ENCODE assay signal across 9 cellular contexts in the genomic region with DNA sequence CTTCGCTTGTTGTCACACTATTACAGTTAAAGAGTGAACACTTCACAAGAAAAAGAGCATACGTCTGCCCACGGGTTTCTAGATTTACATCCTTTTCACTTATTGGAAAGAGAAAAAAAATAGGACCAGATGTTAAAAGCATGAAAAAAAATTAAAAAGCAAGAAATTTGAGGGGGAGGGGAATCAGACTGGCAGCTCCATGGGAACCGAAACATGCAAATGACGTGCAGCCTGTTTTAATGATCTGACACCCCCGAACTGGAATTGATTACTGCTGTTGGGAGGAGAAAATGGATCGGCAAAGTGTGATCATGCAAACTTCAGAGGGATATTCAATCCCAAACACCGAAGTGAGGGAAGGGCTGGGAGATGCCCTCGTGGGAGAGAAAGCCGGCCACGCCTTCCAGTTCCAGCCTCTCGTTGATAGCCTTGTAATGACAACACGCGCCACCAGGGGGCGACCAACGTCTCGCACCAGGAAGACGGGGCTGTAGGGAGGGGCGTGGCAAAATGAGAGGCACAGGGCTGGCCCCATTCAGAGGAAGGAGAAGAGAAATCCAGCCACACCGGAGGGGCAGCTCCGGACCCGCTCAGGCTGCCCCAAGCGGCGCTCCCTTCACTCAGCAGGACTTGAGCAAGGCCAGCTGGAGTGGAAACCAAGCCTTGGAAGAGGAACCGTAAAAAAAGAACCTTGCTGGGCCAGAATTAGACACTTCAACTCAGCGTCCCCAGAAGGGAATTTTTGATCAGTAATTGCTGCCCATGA. TPM values are rescaled to one million over a fixed set of nuclear protein-coding genes. Genes with fewer than 3 reads are reported as not detected.
A peak's percentile ranks its signal among the peaks of the same experiment; 100 is the strongest.
DNase-seq lines count a peak whose midpoint lies in the region; ATAC-seq, FAIRE-seq and TF ChIP-seq lines count a peak whose summit lies in the region.
"Had no signal": no experiment of that assay in that cellular context is flagged by ENCODE, and none has a peak within 500 bp of the region (broad histone marks: within the 10 kb centered on the region; RNA-seq: fewer than 3 reads in every experiment).

No MANE protein-coding gene starts in this region.

- ATAC-seq in GM21367 (IDR thresholded peaks at IDR 0.05; ENCODE audit: unreplicated experiment), result peak; percentile 93

- peaks cover 0 to 5% (median 4%) of the 10 kb centered on the region in 4 experiments; a peak in 4 of 7 replicates for H3K4me1 ChIP-seq in H1 (replicated peaks in 1 of 4; ENCODE audit: control insufficient read depth in 3 of 4, insufficient read depth in 4 of 4, low read length in 3 of 4)

- 22% methylated on average over 21 of the region's 26 CpGs; no CpG with 5 or more reads in 1 of the 2 experiments for whole genome bisulfite sequencing in H1 (ENCODE audit: extremely low coverage in 1 of 2, insufficient coverage in 1 of 2, insufficient read length in 1 of 2, insufficient replicate concordance in 2 of 2, low coverage in 1 of 2, low lambda C conversion rate in 2 of 2, missing lambda C conversion rate in 1 of 2), 2 experiments

- H3K23me2 ChIP-seq in H1 (ENCODE audit: low read depth, low read length), result no peaks in the 10 kb centered on the region

- H2AK5ac ChIP-seq in H1 (ENCODE audit: low read depth, low read length), result no peak overlapping the region

- no peaks in the 10 kb centered on the region for H4K20me1 ChIP-seq in H1 (replicated peaks in 1 of 2; ENCODE audit: control insufficient read depth in 1 of 2, insufficient read depth in 2 of 2, low read length in 2 of 2)

- H3K23ac ChIP-seq in H1 (ENCODE audit: insufficient read length), result no peak overlapping the region

- H3K4me2 ChIP-seq in H1 (ENCODE audit: insufficient read depth in 1 of 2, low read depth in 2 of 2, low read length in 2 of 2), result peak overlapping the region; percentile 0 to 62; a peak in 3 of 4 replicates

- no peak overlapping the region for H3K27ac ChIP-seq in H1 (ENCODE audit: low read depth, low read length)

- H3K18ac ChIP-seq in H1 (ENCODE audit: extremely low read depth, low read length), result no peak overlapping the region

- in situ Hi-C loops in Caki2 (cut with HindIII; ENCODE audit: low pct_unique_long_range_greater_than_20kb, low sequenced_read_pairs), result no loop called here

- H3K27me3 ChIP-seq in H1 (replicated peaks in 1 of 4; ENCODE audit: control insufficient read depth in 3 of 4, extremely low read depth in 1 of 4, insufficient read depth in 3 of 4, low read length in 3 of 4), result no peaks in the 10 kb centered on the region

- H2BK12ac ChIP-seq in H1 (ENCODE audit: low read depth, low read length), result no peak overlapping the region

- no peaks in the 10 kb centered on the region for H3K9me3 ChIP-seq in H1 (ENCODE audit: insufficient read depth in 2 of 2, low read depth in 1 of 2, low read length in 1 of 2)

- no peak overlapping the region for H4K5ac ChIP-seq in H1 (ENCODE audit: insufficient read length, low read depth, low read length)

- no peak overlapping the region for H4K91ac ChIP-seq in H1 (replicated peaks; ENCODE audit: insufficient read length, low read length)

- H2BK120ac ChIP-seq in H1 (replicated peaks; ENCODE audit: low read depth, low read length), result no peak overlapping the region

- peak overlapping the region; percentile 78; the same call in 1 of the 2 replicates for H2AFZ ChIP-seq in H1 (ENCODE audit: low read length)

- DNase-seq in Caki2 (ENCODE audit: low read depth) (peak; percentile 76), HS-27A (ENCODE audit: low read depth) (peak; percentile 66), NOMO-1 (lab: John Stamatoyannopoulos, UW; ENCODE audit: unreplicated experiment in 2 of 2) (peak; percentile 92 to 94), H1 (ENCODE audit: low read depth in 1 of 2, low spot score in 2 of 2) (peak; percentile 94 to 100), mesenteric fat pad (ENCODE audit: low spot score) (peak; percentile 96)
- peak; percentile 86 for DNase-seq in activated CD8-positive, alpha-beta memory T cell treated with anti-CD3 and anti-CD28 coated beads for 4 hours (ENCODE audit: low read depth in 2 of 2)
- peak; percentile 69 to 86 for DNase-seq in stimulated activated CD8-positive, alpha-beta memory T cell treated with anti-CD3 and anti-CD28 coated beads, Interleukin-15, amount 100 ng/mL, for 4 hours (ENCODE audit: low read depth in 2 of 2)

- peak; percentile 88 for FAIRE-seq in H1 (lab: Jason Lieb, UNC)

- H3K56ac ChIP-seq in H1 (replicated peaks; ENCODE audit: insufficient read length, low read depth, low read length), result no peak overlapping the region

- no peak overlapping the region for H3K14ac ChIP-seq in H1 (ENCODE audit: insufficient read length)

- POLR2A ChIA-PET in H1 (lab: Charles Lee; ENCODE audit: partially characterized antibody), result no interaction called here

- H3K4ac ChIP-seq in H1 (replicated peaks; ENCODE audit: insufficient read length, low read depth, low read length), result no peak overlapping the region

- no peaks in the 10 kb centered on the region for H3K79me2 ChIP-seq in H1 (ENCODE audit: control insufficient read depth in 1 of 2, insufficient read depth in 2 of 2, low read length in 2 of 2)

- peak overlapping the region in 3 of 4 experiments; percentile 16 to 50 (median 25); a peak in 3 of 8 replicates for H3K4me3 ChIP-seq in H1 (ENCODE audit: extremely low read depth in 1 of 4, insufficient read depth in 2 of 4, low read depth in 3 of 4, low read length in 4 of 4)

- CTCF ChIA-PET in H1 (lab: Charles Lee; ENCODE audit: partially characterized antibody), result interaction anchor here (0.6 to 3.0 kb wide), 29 partner anchors 8 to 432 kb away, joined by 3 to 18 read pairs (median 4); no protein-coding TSS in a partner anchor

- peak overlapping the region; percentile 63; the same call in 1 of the 2 replicates for H2BK15ac ChIP-seq in H1 (ENCODE audit: low read length)

- H2BK5ac ChIP-seq in H1 (ENCODE audit: low read depth, low read length), result no peak overlapping the region

- H3K79me1 ChIP-seq in H1 (ENCODE audit: low read depth, low read length), result no peaks in the 10 kb centered on the region

- H3K9ac ChIP-seq in H1 (replicated peaks in 1 of 4; ENCODE audit: extremely low read depth in 1 of 4, low read depth in 3 of 4, low read length in 3 of 4), result no peak overlapping the region

- TF ChIP-seq POLR2A in H1 (IDR thresholded peaks at IDR 0.05; ENCODE audit: control extremely low read depth in 1 of 2, low read depth in 2 of 2, low read length in 2 of 2), result no peak

- H3K36me3 ChIP-seq in H1 (ENCODE audit: control insufficient read depth in 2 of 4, insufficient read depth in 4 of 4, low read length in 3 of 4), result no peaks in the 10 kb centered on the region

- no peak overlapping the region for H4K8ac ChIP-seq in H1 (ENCODE audit: extremely low read depth, insufficient read depth, low read length)

- TF ChIP-seq RAD21 in H1 (IDR thresholded peaks at IDR 0.05 in 1 of 2, conservative IDR thresholded peaks at IDR 0.05 in 1 of 2; ENCODE audit: low read depth in 2 of 2, low read length in 2 of 2), result peak; percentile 64 to 73

- no peak overlapping the region for H2BK20ac ChIP-seq in H1 (ENCODE audit: low read length)

- no peak for TF ChIP-seq EP300 in H1 (IDR thresholded peaks at IDR 0.05; ENCODE audit: borderline replicate concordance in 1 of 2, low read depth in 2 of 2, low read length in 2 of 2)

- TF ChIP-seq CTCF in H1 (IDR thresholded peaks at IDR 0.05; ENCODE audit: control extremely low read depth in 1 of 3, insufficient read depth in 1 of 3, low read depth in 1 of 3, low read length in 3 of 3), result peak; percentile 80 to 90 (median 85)

TF ChIP-seq in H1, 55 proteins besides CTCF, POLR2A, EP300 and RAD21 (continues in another document):
- TF ChIP-seq CBX8 (IDR thresholded peaks at IDR 0.05; ENCODE audit: borderline replicate concordance, low read depth, low read length) (no peak), SP1 (IDR thresholded peaks at IDR 0.05; ENCODE audit: low read depth, low read length) (no peak), TCF12 (IDR thresholded peaks at IDR 0.05; ENCODE audit: low read depth, low read length) (no peak), SIX5 (IDR thresholded peaks at IDR 0.05; ENCODE audit: low read depth, low read length) (no peak), MAX (IDR thresholded peaks at IDR 0.05) (peak; percentile 74), RXRA (IDR thresholded peaks at IDR 0.05; ENCODE audit: insufficient read depth, low read depth, low read length) (no peak), JUN (IDR thresholded peaks at IDR 0.05; ENCODE audit: low read depth, low read length) (no peak), MAFK (IDR thresholded peaks at IDR 0.05; ENCODE audit: low read depth, low read length) (no peak), NRF1 (IDR thresholded peaks at IDR 0.05; ENCODE audit: low read depth, low read length) (no peak)
- TF ChIP-seq, protein P1, sequence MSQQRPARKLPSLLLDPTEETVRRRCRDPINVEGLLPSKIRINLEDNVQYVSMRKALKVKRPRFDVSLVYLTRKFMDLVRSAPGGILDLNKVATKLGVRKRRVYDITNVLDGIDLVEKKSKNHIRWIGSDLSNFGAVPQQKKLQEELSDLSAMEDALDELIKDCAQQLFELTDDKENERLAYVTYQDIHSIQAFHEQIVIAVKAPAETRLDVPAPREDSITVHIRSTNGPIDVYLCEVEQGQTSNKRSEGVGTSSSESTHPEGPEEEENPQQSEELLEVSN (IDR thresholded peaks at IDR 0.05), result peak; percentile 31; the same call in 1 of the 2 replicates

RNA-seq across cellular contexts. Expression of gene SYT13, which starts 53.8 kb away (rescaled TPM):
- total RNA-seq in Caki2 (2014; rRNA removed; shearing (Covaris generic); ENCODE audit: low replicate concordance), result 115 and 120 TPM in 2 replicates
- 12.3 and 13.2 TPM in 2 replicates for total RNA-seq in H1 (2021; fragmentation: NEBNext Ultra II Directional; extraction: Animal tissue kit (Norgen Biotek cat#: 25700))
- 4.8 and 7.5 TPM in 2 replicates for polyA plus RNA-seq in H1 (2011; rRNA removed)
- polyA plus RNA-seq in H1 (2011; cell fraction: cytosol; rRNA removed), result 5.8 TPM
- polyA plus RNA-seq in H1 (2011; cell fraction: nucleus; rRNA removed), result 9.6 TPM
- 5.6 to 7.7 TPM (median 5.9 TPM) in 4 replicates for polyA plus RNA-seq in H1 (2012, experiment 1 of 2)
- polyA plus RNA-seq in H1 (2012, experiment 2 of 2), result 2.1 TPM
- polyA plus RNA-seq in H1 (2013, experiment 1 of 2), result 6.5 TPM
- 7.3 TPM for polyA plus RNA-seq in H1 (2013, experiment 2 of 2)
- 23.0 and 28.8 TPM in 2 replicates for polyA minus RNA-seq in H1 (2011; rRNA and poly(A)+ RNA removed)
- polyA minus RNA-seq in H1 (2011; cell fraction: cytosol; rRNA and poly(A)+ RNA removed), result 7.9 TPM
- polyA minus RNA-seq in H1 (2011; cell fraction: nucleus; rRNA and poly(A)+ RNA removed), result 4.7 TPM
- not detected for total RNA-seq in mesenteric fat pad
- total RNA-seq: subcutaneous adipose tissue had no signal

Comparison
In these comparisons a context has a peak if more than half of its experiments do, and no peak if none do; other contexts are left out.
1. RNA of gene SYT13, which starts 53.8 kb away (total RNA-seq): 115 to 120 TPM in Caki2 and 12.3 to 13.2 TPM in H1; not detected in mesenteric fat pad (single experiment); every median in the first group is over 10 times any median in the second.
2. Peak in every context shown above with its lines, with median percentiles within 50 percentile points of each other: DNase-seq.